ENCODE assay signal across 8 cellular contexts in the genomic region with DNA sequence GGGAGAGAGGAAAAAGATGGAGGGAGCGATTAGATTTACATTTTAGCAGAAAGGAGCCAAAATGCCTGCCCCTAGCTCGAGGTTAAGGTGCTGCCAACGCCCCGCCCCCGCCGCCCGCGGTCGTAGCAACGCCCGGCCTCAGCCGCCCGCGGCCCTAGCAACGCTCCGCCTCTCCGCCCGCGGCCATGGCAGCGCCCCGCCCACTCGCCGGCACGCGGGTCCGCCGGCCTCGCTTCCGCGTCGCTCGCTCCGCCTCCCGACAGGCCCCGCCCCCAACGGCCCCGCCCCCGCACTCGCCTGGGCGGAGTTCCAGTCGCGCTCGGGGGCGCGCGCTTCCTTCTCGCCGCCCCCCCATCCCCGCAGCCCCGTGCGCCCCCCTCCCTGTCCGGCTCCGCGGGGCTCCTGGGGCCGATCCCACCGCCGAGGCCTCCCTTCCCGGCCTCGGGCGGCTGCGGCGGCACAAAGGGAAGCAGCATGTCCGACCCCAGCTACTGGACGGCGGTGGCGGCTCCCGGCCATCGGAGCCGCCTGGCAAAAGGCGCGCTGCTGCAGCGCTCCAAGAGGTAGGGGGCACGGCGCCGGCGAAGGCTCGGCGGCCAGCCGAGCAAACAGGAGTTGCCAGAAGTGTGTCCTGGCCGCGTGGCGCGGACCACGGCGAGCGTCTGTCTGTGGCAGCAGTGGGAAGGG. TPM values are rescaled to one million over a fixed set of nuclear protein-coding genes. Genes with fewer than 3 reads are reported as not detected.
A peak's percentile ranks its signal among the peaks of the same experiment; 100 is the strongest.
DNase-seq lines count a peak whose midpoint lies in the region; ATAC-seq, FAIRE-seq and TF ChIP-seq lines count a peak whose summit lies in the region.

No MANE protein-coding gene starts in this region.

- H3K36me3 Mint-ChIP-seq in natural killer cell, result no peaks in the 10 kb centered on the region
- H3K36me3 Mint-ChIP-seq in stimulated activated memory B cell treated with anti-CD40 and anti-IgM and Interleukin-4, amounts not matched to agents 10 μg/mL and 1 μg/mL and 100 μg/mL, for 72 hours, result peaks cover 30% of the 10 kb centered on the region

- H3K4me3 Mint-ChIP-seq in natural killer cell, result peak overlapping the region; percentile 91
- peak overlapping the region; percentile 75 for H3K4me3 Mint-ChIP-seq in stimulated activated memory B cell treated with anti-CD40 and anti-IgM and Interleukin-4, amounts not matched to agents 10 μg/mL and 1 μg/mL and 100 μg/mL, for 72 hours

- in situ Hi-C loops in KBM-7 (cut with MboI; ENCODE audit: low pct_unique_long_range_greater_than_20kb, low sequenced_read_pairs), result no loop called here

- H3K4me1 Mint-ChIP-seq in natural killer cell, result peaks cover 30 to 61% of the 10 kb centered on the region in 2 donors
- peaks cover 60% of the 10 kb centered on the region for H3K4me1 Mint-ChIP-seq in stimulated activated memory B cell treated with anti-CD40 and anti-IgM and Interleukin-4, amounts not matched to agents 10 μg/mL and 1 μg/mL and 100 μg/mL, for 72 hours

- peak; percentile 78 for ATAC-seq in GM21619 (IDR thresholded peaks at IDR 0.05; ENCODE audit: unreplicated experiment)
- peak; percentile 89 to 96 (median 92) for ATAC-seq in natural killer cell
- ATAC-seq in stimulated activated memory B cell treated with anti-CD40 and anti-IgM and Interleukin-4, amounts not matched to agents 10 μg/mL and 1 μg/mL and 100 μg/mL, for 72 hours, result peak; percentile 95

- FAIRE-seq in D721Med (lab: Jason Lieb, UNC) (no peak), RCC 7860 (lab: Jason Lieb, UNC) (no peak)

- TF ChIP-seq CTCF in D721Med (IDR thresholded peaks at IDR 0.05; ENCODE audit: insufficient read depth, missing control alignments) (no peak), natural killer cell (IDR thresholded peaks at IDR 0.05) (no peak)

- no peaks in the 10 kb centered on the region for H3K9me3 Mint-ChIP-seq in natural killer cell
- no peaks in the 10 kb centered on the region for H3K9me3 Mint-ChIP-seq in stimulated activated memory B cell treated with anti-CD40 and anti-IgM and Interleukin-4, amounts not matched to agents 10 μg/mL and 1 μg/mL and 100 μg/mL, for 72 hours

- no peaks in the 10 kb centered on the region for H3K27me3 Mint-ChIP-seq in natural killer cell (ENCODE audit: low read depth in 2 of 2)
- H3K27me3 Mint-ChIP-seq in stimulated activated memory B cell treated with anti-CD40 and anti-IgM and Interleukin-4, amounts not matched to agents 10 μg/mL and 1 μg/mL and 100 μg/mL, for 72 hours, result no peaks in the 10 kb centered on the region

- peak; percentile 96 for DNase-seq in D721Med (ENCODE audit: insufficient read length, low spot score)
- DNase-seq in KBM-7, result peak; percentile 80
- DNase-seq in RCC 7860 (ENCODE audit: low spot score), result peak; percentile 60
- peak; percentile 91 to 94 for DNase-seq in activated T-helper 1 cell treated with anti-CD3 and anti-CD28 coated beads, Interleukin-2, amount 50 U/mL, for 16 hours (ENCODE audit: low read depth in 1 of 2, low spot score in 1 of 2)
- peak; percentile 62 for DNase-seq in fibroblast of peridontal ligament (ENCODE audit: extremely low read depth)
- peak; percentile 99 for DNase-seq in natural killer cell

- peak overlapping the region; percentile 91 to 99 for H3K27ac Mint-ChIP-seq in natural killer cell
- peak overlapping the region; percentile 83 for H3K27ac Mint-ChIP-seq in stimulated activated memory B cell treated with anti-CD40 and anti-IgM and Interleukin-4, amounts not matched to agents 10 μg/mL and 1 μg/mL and 100 μg/mL, for 72 hours

- intact Hi-C loops in natural killer cell (cut with micrococcal nuclease), result loop anchor here (2.0 kb wide), 1 partner anchor 35 kb away; the partner anchor contains the start of gene PIK3R2

RNA-seq across cellular contexts. Expression of gene MAST3, which starts 20.3 kb away (rescaled TPM):
- total RNA-seq in natural killer cell, result 100 to 1,000 TPM in 2 of 3 donors, 10 to 100 TPM in 1; 84.5 to 101 (median 101) TPM

RNA-seq across cellular contexts. Expression of gene IL12RB1, which starts 31.1 kb away (rescaled TPM):
- total RNA-seq in natural killer cell, result 100 to 1,000 TPM in 1 of 3 donors, 10 to 100 TPM in 2; 90.1 to 105 (median 95.7) TPM

RNA-seq across cellular contexts. Expression of gene PIK3R2, which starts 35.1 kb away (rescaled TPM):
- total RNA-seq in natural killer cell, result 10 to 100 TPM; 12.3 to 26.4 (median 16.0) TPM

RNA-seq across cellular contexts. Expression of gene IFI30, which starts 55.8 kb away (rescaled TPM):
- 100 to 1,000 TPM in 1 of 3 donors, 10 to 100 TPM in 2; 38.2 to 109 (median 89.5) TPM for total RNA-seq in natural killer cell

Comparison
In these comparisons a context has a peak if more than half of its experiments do, and no peak if none do; other contexts are left out.
1. Peak in every context shown above with its lines: DNase-seq and ATAC-seq.